18 cellular contexts compared by ENCODE assay signal in genomic region chr10:14669576-14669975, GRCh38.
DNase-seq lines count a peak whose midpoint lies in the region; ATAC-seq and FAIRE-seq lines count a peak whose summit lies in the region.
"Had no signal": no experiment of that assay in that cellular context is flagged by ENCODE, and none has a peak within 500 bp of the region (broad histone marks: within the 10 kb centered on the region; RNA-seq: fewer than 3 reads in every experiment).

No MANE protein-coding gene starts in this region.

- no peaks in the 10 kb centered on the region for H3K27me3 Mint-ChIP-seq in activated T-helper 17 cell treated with anti-CD3 and anti-CD28 coated beads, Interleukin-2, amount 50 U/mL, for 72 hours

- H3K9me3 Mint-ChIP-seq in activated T-helper 17 cell treated with anti-CD3 and anti-CD28 coated beads, Interleukin-2, amount 50 U/mL, for 72 hours: peaks cover 10% of the 10 kb centered on the region

- H3K36me3 Mint-ChIP-seq in activated T-helper 17 cell treated with anti-CD3 and anti-CD28 coated beads, Interleukin-2, amount 50 U/mL, for 72 hours (ENCODE audit: low read depth): no peaks in the 10 kb centered on the region

- WGBS in small intestine, 3 donors: 42 to 68% (median 44%) methylated on average over 1 of the region's 1 CpG

- ATAC-seq in GM18858 (IDR thresholded peaks at IDR 0.05; ENCODE audit: unreplicated experiment): peak; percentile 66
- peak; percentile 78 for ATAC-seq in GM19467 (IDR thresholded peaks at IDR 0.05; ENCODE audit: unreplicated experiment)
- peak; percentile 32 for ATAC-seq in activated T-helper 17 cell treated with anti-CD3 and anti-CD28 coated beads, Interleukin-2, amount 50 U/mL, for 72 hours (replicated peaks)

- H3K27me3 ChIP-seq in small intestine (ENCODE audit: control insufficient read depth in 2 of 2, insufficient read depth in 2 of 2, low read length in 2 of 2): no peaks in the 10 kb centered on the region

- no peak for FAIRE-seq in small intestine (lab: Jason Lieb, UNC)
- FAIRE-seq: D721Med, GM12892, RCC 7860 had no signal

- H3K4me3 Mint-ChIP-seq in activated T-helper 17 cell treated with anti-CD3 and anti-CD28 coated beads, Interleukin-2, amount 50 U/mL, for 72 hours: no peak overlapping the region

- H3K36me3 ChIP-seq in small intestine (ENCODE audit: control insufficient read depth in 2 of 2, insufficient read depth in 2 of 2, low read length in 2 of 2): no peaks in the 10 kb centered on the region

- H3K4me1 Mint-ChIP-seq in activated T-helper 17 cell treated with anti-CD3 and anti-CD28 coated beads, Interleukin-2, amount 50 U/mL, for 72 hours: peaks cover 26% of the 10 kb centered on the region

- H3K4me3 ChIP-seq in small intestine (ENCODE audit: low read depth in 1 of 2, low read length in 2 of 2): no peak overlapping the region
- H3K4me3 ChIP-seq: SK-N-MC had no signal

- peak; percentile 64 for DNase-seq in small intestine
- DNase-seq in OCI-M2 (lab: John Stamatoyannopoulos, UW; ENCODE audit: unreplicated experiment): no peak
- DNase-seq in globus pallidus (ENCODE audit: low spot score): no peak
- no peak for DNase-seq in SK-N-DZ (ENCODE audit: low spot score)
- DNase-seq: AML-193, NCI-H1417 treated with DMSO at 0.1 percent for 48 hours, NCI-H187 treated with DMSO at 0.1 percent for 48 hours, NCI-H526, Right ventricle myocardium superior had no signal

- H3K4me1 ChIP-seq in small intestine (ENCODE audit: control insufficient read depth in 2 of 2, insufficient read depth in 1 of 2, low read depth in 1 of 2, low read length in 1 of 2): peaks cover 0 to 3% of the 10 kb centered on the region in 2 donors

- H3K9me3 ChIP-seq in small intestine (ENCODE audit: control insufficient read depth, low read depth): no peaks in the 10 kb centered on the region

- H3K27ac ChIP-seq in small intestine (ENCODE audit: low read depth in 1 of 2, low read length in 1 of 2): no peak overlapping the region
- H3K27ac ChIP-seq: C4-2B, KMS-11, SK-N-MC had no signal

- H3K27ac Mint-ChIP-seq in activated T-helper 17 cell treated with anti-CD3 and anti-CD28 coated beads, Interleukin-2, amount 50 U/mL, for 72 hours: no peak overlapping the region
